8 cellular contexts compared by ENCODE assay signal in genomic region chr2:108719149-108720044, GRCh38. TPM values are rescaled to one million over a fixed set of nuclear protein-coding genes. Genes with fewer than 3 reads are reported as not detected.
A peak's percentile ranks its signal among the peaks of the same experiment; 100 is the strongest.
DNase-seq lines count a peak whose midpoint lies in the region; ATAC-seq and TF ChIP-seq lines count a peak whose summit lies in the region.

RANBP2 (plus strand) TSS chr2:108719482; CDS start chr2:108719607, 125 bp downstream.

- peak within 1 kb of the TSS; percentile 63 for H3K4me3 ChIP-seq in GM08714 (ENCODE audit: low read length)
- H3K4me3 ChIP-seq in SK-N-MC, result peak within 1 kb of the TSS; percentile 96
- peak within 1 kb of the TSS; percentile 59 to 96 for H3K4me3 ChIP-seq in gastroesophageal sphincter
- H3K4me3 ChIP-seq in neutrophil (ENCODE audit: low read depth in 1 of 2, low read length in 1 of 2), result peak within 1 kb of the TSS; percentile 92 to 94

- CTCF ChIA-PET in activated naive CD4-positive, alpha-beta T cell treated with anti-CD3 and anti-CD28 coated beads, Interleukin-2, amount 10 ng/mL, durations not matched to agents 7 days and 5 days (lab: Charles Lee), result interaction anchor here (0.6 kb wide), 1 partner anchor 108 kb away, joined by 4 read pairs; no protein-coding TSS in a partner anchor

- no peaks in the 10 kb centered on the region for H3K9me3 Mint-ChIP-seq in activated naive CD4-positive, alpha-beta T cell treated with anti-CD3 and anti-CD28 coated beads, Interleukin-2, amount 10 ng/mL, durations not matched to agents 7 days and 5 days

- DNase-seq in NCI-H1048 (lab: John Stamatoyannopoulos, UW) (peak; percentile 87), SK-N-MC (ENCODE audit: low read depth, low spot score) (peak; percentile 77)
- peak; percentile 96 for DNase-seq in activated naive CD4-positive, alpha-beta T cell treated with anti-CD3 and anti-CD28 coated beads, Interleukin-2, amount 10 ng/mL, durations not matched to agents 7 days and 5 days

- H3K27me3 ChIP-seq in gastroesophageal sphincter (no peaks in the 10 kb centered on the region), neutrophil (no peaks in the 10 kb centered on the region)

- H3K36me3 ChIP-seq in SK-N-MC (ENCODE audit: insufficient read depth, low read length) (no peaks in the 10 kb centered on the region), gastroesophageal sphincter (no peaks in the 10 kb centered on the region), neutrophil (no peaks in the 10 kb centered on the region)

- WGBS in gastroesophageal sphincter (ENCODE audit: low coverage in 1 of 2), 2 donors, result 0 to 1% methylated on average over 2 to 10 of the region's 97 CpGs

- ATAC-seq in HG02588 (IDR thresholded peaks at IDR 0.05; ENCODE audit: unreplicated experiment) (peak; percentile 98), gastroesophageal sphincter (peak; percentile 100)

- peaks cover 4% of the 10 kb centered on the region for H3K27me3 Mint-ChIP-seq in activated naive CD4-positive, alpha-beta T cell treated with anti-CD3 and anti-CD28 coated beads, Interleukin-2, amount 10 ng/mL, durations not matched to agents 7 days and 5 days

- H3K27ac ChIP-seq in SK-N-MC (peak within 1 kb of the TSS; percentile 91), gastroesophageal sphincter (peak within 1 kb of the TSS; percentile 76 to 100 (median 99)), neutrophil (peak within 1 kb of the TSS; percentile 95)

- TF ChIP-seq EP300 in gastroesophageal sphincter (IDR thresholded peaks at IDR 0.05), result peak; percentile 27

- TF ChIP-seq POLR2A in gastroesophageal sphincter (IDR thresholded peaks at IDR 0.05), result peak; percentile 94 to 96

- H3K4me1 ChIP-seq in gastroesophageal sphincter (peaks cover 0 to 34% (median 0%) of the 10 kb centered on the region in 3 donors), neutrophil (ENCODE audit: control insufficient read depth in 1 of 2, insufficient read depth in 1 of 2, low read depth in 1 of 2, low read length in 1 of 2) (peaks cover 10 to 15% of the 10 kb centered on the region in 2 experiments)

- no peaks in the 10 kb centered on the region for H3K9me3 ChIP-seq in SK-N-MC (ENCODE audit: low read depth, low read length)
- no peaks in the 10 kb centered on the region for H3K9me3 ChIP-seq in gastroesophageal sphincter
- H3K9me3 ChIP-seq in neutrophil, result no peaks in the 10 kb centered on the region

- peak in 1 of 4 experiments; percentile 6 for TF ChIP-seq CTCF in gastroesophageal sphincter (IDR thresholded peaks at IDR 0.05)
- TF ChIP-seq CTCF in neutrophil (IDR thresholded peaks at IDR 0.05), result no peak
- no peak for TF ChIP-seq CTCF in subcutaneous adipose tissue (IDR thresholded peaks at IDR 0.05; ENCODE audit: low read depth)

- peak within 1 kb of the TSS; percentile 98 for H3K27ac Mint-ChIP-seq in activated naive CD4-positive, alpha-beta T cell treated with anti-CD3 and anti-CD28 coated beads, Interleukin-2, amount 10 ng/mL, durations not matched to agents 7 days and 5 days

- peak within 1 kb of the TSS; percentile 89 for H3K4me3 Mint-ChIP-seq in activated naive CD4-positive, alpha-beta T cell treated with anti-CD3 and anti-CD28 coated beads, Interleukin-2, amount 10 ng/mL, durations not matched to agents 7 days and 5 days

- peak within 1 kb of the TSS; percentile 99 for H3K9ac ChIP-seq in SK-N-MC (ENCODE audit: insufficient read length)

- H3K4me1 Mint-ChIP-seq in activated naive CD4-positive, alpha-beta T cell treated with anti-CD3 and anti-CD28 coated beads, Interleukin-2, amount 10 ng/mL, durations not matched to agents 7 days and 5 days, result peaks cover 28% of the 10 kb centered on the region

- H3K36me3 Mint-ChIP-seq in activated naive CD4-positive, alpha-beta T cell treated with anti-CD3 and anti-CD28 coated beads, Interleukin-2, amount 10 ng/mL, durations not matched to agents 7 days and 5 days, result peaks cover 2% of the 10 kb centered on the region

RNA-seq across cellular contexts. Expression of gene RANBP2, which starts in this region (rescaled TPM):
- total RNA-seq in gastroesophageal sphincter (100 to 1,000 TPM in 1 of 4 donors, 10 to 100 TPM in 3; 71.0 to 115 (median 83.0) TPM), subcutaneous adipose tissue (100 to 1,000 TPM in 1 of 4 donors, 10 to 100 TPM in 3; 55.4 to 101 (median 76.1) TPM)

Comparison
In these comparisons a context has a peak if more than half of its experiments do, and no peak if none do; other contexts are left out.
1. Peak in every context shown above with its lines: DNase-seq, ATAC-seq, H3K4me3 ChIP-seq and H3K27ac ChIP-seq.